Comparison of ENCODE assay signal across 27 cellular contexts in genomic region chr16:6103561-6103960, GRCh38.
"Had no signal": no experiment of that assay in that cellular context is flagged by ENCODE, and none has a peak within 500 bp of the region (broad histone marks: within the 10 kb centered on the region; RNA-seq: fewer than 3 reads in every experiment).

No MANE protein-coding gene starts in this region.

- FAIRE-seq: pancreas, small intestine, urothelium cell line had no signal

- H3K4me1 ChIP-seq: pancreas, prostate gland, right lobe of liver, sigmoid colon, stomach, thyroid gland, tibial nerve, upper lobe of left lung, vagina had no signal

- H3K9me3 ChIP-seq: neutrophil, pancreas, prostate gland, right lobe of liver, sigmoid colon, thoracic aorta, thyroid gland, upper lobe of left lung, vagina had no signal

- H3K27me3 ChIP-seq: neutrophil, pancreas, right lobe of liver, sigmoid colon, stomach, thyroid gland, tibial nerve, upper lobe of left lung, vagina had no signal

- H3K36me3 ChIP-seq: neutrophil, pancreas, prostate gland, right lobe of liver, sigmoid colon, stomach, thoracic aorta, thyroid gland, tibial nerve, upper lobe of left lung, vagina had no signal

- ATAC-seq: naive thymus-derived CD8-positive, alpha-beta T cell; natural killer cell treated with Interleukin-12 subunit alpha and Interleukin-12 subunit beta and Interleukin-15 and Interleukin-18, amount 100 ng/mL, for 72 hours; pancreas; right cardiac atrium; right lobe of liver; stimulated activated effector memory CD8-positive, alpha-beta T cell treated with anti-CD3 and anti-CD28 coated beads, Interleukin-12 subunit alpha, Interleukin-12 subunit beta, amount 100 ng/mL, for 72 hours; stimulated activated naive B cell treated with anti-CD40 and anti-IgM and Interleukin-4, amounts not matched to agents 10 μg/mL and 1 μg/mL and 100 μg/mL, for 72 hours had no signal

- DNase-seq: naive thymus-derived CD8-positive, alpha-beta T cell; nephron progenitor cell; nucleus accumbens; pancreas; retina; right cardiac atrium; right lobe of liver; sigmoid colon; small intestine; stimulated activated CD4-positive, alpha-beta T cell treated with anti-CD3 and anti-CD28 coated beads, Interleukin-15, amount 100 ng/mL, for 24 hours; stimulated activated CD4-positive, alpha-beta T cell treated with anti-CD3 and anti-CD28 coated beads, Interleukin-2, amount 100 ng/mL, for 24 hours; stimulated activated CD4-positive, alpha-beta T cell treated with anti-CD3 and anti-CD28 coated beads, Interleukin-2, amount 100 ng/mL, for 48 hours; stimulated activated CD4-positive, alpha-beta T cell treated with anti-CD3 and anti-CD28 coated beads, Interleukin-4, amount 100 ng/mL, for 24 hours; stimulated activated naive B cell treated with anti-CD40 and anti-IgM and Interleukin-4, amounts not matched to agents 10 μg/mL and 1 μg/mL and 100 μg/mL, for 72 hours; stimulated activated naive CD4-positive, alpha-beta T cell treated with Interleukin-2 at 50 U/mL for 16 hours; stomach; thyroid gland; trophoblast cell; upper lobe of left lung had no signal

- H3K4me3 ChIP-seq: pancreas, prostate gland, right lobe of liver, sigmoid colon, stomach, thoracic aorta, thyroid gland, tibial nerve, upper lobe of left lung, vagina had no signal

- H3K27ac ChIP-seq: neutrophil, pancreas, prostate gland, right lobe of liver, sigmoid colon, stomach, thoracic aorta, thyroid gland, tibial nerve, upper lobe of left lung, vagina had no signal
